Comparison of ENCODE assay signal across 29 cellular contexts in the genomic region with DNA sequence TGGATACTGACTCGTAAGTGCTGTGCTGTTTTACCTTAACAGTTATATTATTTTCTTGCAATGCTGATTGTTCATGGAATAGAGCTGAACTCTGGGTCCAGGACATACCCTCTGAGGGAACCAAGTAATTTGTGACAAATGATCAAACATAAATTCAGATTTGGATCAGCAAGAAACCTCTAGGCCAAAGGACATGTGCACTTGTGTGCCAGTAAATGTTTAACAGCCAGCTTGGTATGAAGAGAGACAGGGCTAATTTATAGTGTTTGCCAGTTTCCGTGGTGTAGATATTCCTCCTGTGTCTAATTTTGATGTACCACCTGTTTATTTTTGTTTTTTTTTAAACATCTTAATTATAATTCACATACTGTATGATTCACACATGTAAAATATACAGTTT.
"Had no signal": no experiment of that assay in that cellular context is flagged by ENCODE, and none has a peak within 500 bp of the region (broad histone marks: within the 10 kb centered on the region; RNA-seq: fewer than 3 reads in every experiment).

No MANE protein-coding gene starts in this region.

- ATAC-seq: naive thymus-derived CD4-positive, alpha-beta T cell; natural killer cell; psoas muscle; right cardiac atrium; sciatic nerve; stimulated activated memory B cell treated with anti-CD40 and anti-IgM and Interleukin-4, amounts not matched to agents 10 μg/mL and 1 μg/mL and 100 μg/mL, for 72 hours; stimulated activated naive CD8-positive, alpha-beta T cell treated with anti-CD3 and anti-CD28 coated beads, Interleukin-15, amount 100 ng/mL, for 72 hours; stimulated activated naive CD8-positive, alpha-beta T cell treated with anti-CD3 and anti-CD28 coated beads, Interleukin-15, Interleukin-2, amounts not matched to agents 100 U/mL and 50 U/mL, for 24 hours; upper lobe of right lung had no signal

- H3K4me3 ChIP-seq: neural progenitor cell, ovary, psoas muscle, skin epidermis, smooth muscle cell, spleen, suprapubic skin, testis, tibial artery, transverse colon, upper lobe of right lung, vagina had no signal

- H3K36me3 ChIP-seq: ovary had no signal

- H3K4me1 ChIP-seq: neural progenitor cell, parathyroid adenoma, psoas muscle, spleen, testis, tibial artery, transverse colon had no signal

- H3K79me2 ChIP-seq: parathyroid adenoma had no signal

- H3K9me3 ChIP-seq: ovary, psoas muscle, suprapubic skin, testis, tibial artery, transverse colon, upper lobe of right lung, vagina had no signal

- H2AFZ ChIP-seq: neural progenitor cell, parathyroid adenoma had no signal

- DNase-seq: naive thymus-derived CD4-positive, alpha-beta T cell; natural killer cell; occipital lobe; ovary; posterior cingulate gyrus; psoas muscle; right cardiac atrium; spleen; stimulated activated CD4-positive, alpha-beta T cell treated with anti-CD3 and anti-CD28 coated beads, Interleukin-12 subunit alpha, Interleukin-12 subunit beta, amount 100 ng/mL, for 4 hours; stimulated activated CD4-positive, alpha-beta T cell treated with anti-CD3 and anti-CD28 coated beads, Interleukin-1b, Interleukin-23, amount 100 ng/mL, for 48 hours; stimulated activated CD4-positive, alpha-beta T cell treated with anti-CD3 and anti-CD28 coated beads, Interleukin-4, amount 100 ng/mL, for 1 hour; stimulated activated CD4-positive, alpha-beta T cell treated with anti-CD3 and anti-CD28 coated beads, Interleukin-4, amount 100 ng/mL, for 4 hours; stimulated activated CD8-positive, alpha-beta memory T cell treated with anti-CD3 and anti-CD28 coated beads, Interleukin-4, amount 100 ng/mL, for 48 hours; stimulated activated naive CD4-positive, alpha-beta T cell; stimulated activated naive CD8-positive, alpha-beta T cell treated with anti-CD3 and anti-CD28 coated beads, Interleukin-15, amount 100 ng/mL, for 72 hours; stimulated activated naive CD8-positive, alpha-beta T cell treated with anti-CD3 and anti-CD28 coated beads, Interleukin-15, Interleukin-2, amounts not matched to agents 100 U/mL and 50 U/mL, for 24 hours; substantia nigra; testis; tibial artery; transverse colon; upper lobe of right lung had no signal

- H3K4me2 ChIP-seq: neural progenitor cell, smooth muscle cell had no signal

- H3K9ac ChIP-seq: neural progenitor cell, parathyroid adenoma had no signal

- H3K27ac ChIP-seq: neural progenitor cell, ovary, parathyroid adenoma, psoas muscle, skin epidermis, spleen, suprapubic skin, testis, tibial artery, transverse colon had no signal

- H3K27me3 ChIP-seq: neural progenitor cell, ovary, spleen, suprapubic skin, testis, tibial artery, transverse colon, upper lobe of right lung, vagina had no signal
